ENCODE assay signal across 21 cellular contexts in genomic region chr1:228956864-228957263, GRCh38.
"Had no signal": no experiment of that assay in that cellular context is flagged by ENCODE, and none has a peak within 500 bp of the region (broad histone marks: within the 10 kb centered on the region; RNA-seq: fewer than 3 reads in every experiment).

No MANE protein-coding gene starts in this region.

- H3K4me3 ChIP-seq: gastrocnemius medialis, heart right ventricle, left lung, lung, psoas muscle, right lobe of liver, spleen, testis, tibial nerve had no signal

- H3K4me3 Mint-ChIP-seq: dendritic cell treated with granulocyte-macrophage colony-stimulating factor and Interleukin-4, amounts not matched to agents 40 ng/mL and 50 ng/mL, for 4 days; naive B cell; nephron; stimulated activated memory B cell treated with anti-CD40 and anti-IgM and Interleukin-4, amounts not matched to agents 10 μg/mL and 1 μg/mL and 100 μg/mL, for 72 hours; stimulated activated naive CD8-positive, alpha-beta T cell treated with anti-CD3 and anti-CD28 coated beads, Interleukin-15, Interleukin-2, amounts not matched to agents 100 ng/mL and 50 ng/mL, for 24 hours had no signal

- H3K9me3 Mint-ChIP-seq: dendritic cell treated with granulocyte-macrophage colony-stimulating factor and Interleukin-4, amounts not matched to agents 40 ng/mL and 50 ng/mL, for 4 days; naive B cell; stimulated activated memory B cell treated with anti-CD40 and anti-IgM and Interleukin-4, amounts not matched to agents 10 μg/mL and 1 μg/mL and 100 μg/mL, for 72 hours; stimulated activated naive CD8-positive, alpha-beta T cell treated with anti-CD3 and anti-CD28 coated beads, Interleukin-15, Interleukin-2, amounts not matched to agents 100 ng/mL and 50 ng/mL, for 24 hours had no signal

- H3K4me1 ChIP-seq: right lobe of liver, tibial nerve had no signal

- H3K4me1 Mint-ChIP-seq: naive B cell; stimulated activated memory B cell treated with anti-CD40 and anti-IgM and Interleukin-4, amounts not matched to agents 10 μg/mL and 1 μg/mL and 100 μg/mL, for 72 hours had no signal

- DNase-seq: cerebellar nuclear complex; erythroblast; heart right ventricle; left lung; mesenchymal stem cell; naive B cell; psoas muscle; retina; spleen; stimulated activated CD4-positive, alpha-beta T cell treated with anti-CD3 and anti-CD28 coated beads, Interleukin-15, amount 100 ng/mL, for 24 hours; stimulated activated CD4-positive, alpha-beta T cell treated with anti-CD3 and anti-CD28 coated beads, Interleukin-1b, Interleukin-23, amount 100 ng/mL, for 48 hours; stimulated activated CD4-positive, alpha-beta T cell treated with anti-CD3 and anti-CD28 coated beads, Interleukin-4, amount 100 ng/mL, for 24 hours; testis had no signal

- H3K27me3 ChIP-seq: gastrocnemius medialis, heart right ventricle, left lung, right lobe of liver, spleen, testis, tibial nerve had no signal

- H3K27ac Mint-ChIP-seq: dendritic cell treated with granulocyte-macrophage colony-stimulating factor and Interleukin-4, amounts not matched to agents 40 ng/mL and 50 ng/mL, for 4 days; nephron; stimulated activated memory B cell treated with anti-CD40 and anti-IgM and Interleukin-4, amounts not matched to agents 10 μg/mL and 1 μg/mL and 100 μg/mL, for 72 hours; stimulated activated naive CD8-positive, alpha-beta T cell treated with anti-CD3 and anti-CD28 coated beads, Interleukin-15, Interleukin-2, amounts not matched to agents 100 ng/mL and 50 ng/mL, for 24 hours had no signal

- ATAC-seq: heart right ventricle; left lung; right lobe of liver; stimulated activated memory B cell treated with anti-CD40 and anti-IgM and Interleukin-4, amounts not matched to agents 10 μg/mL and 1 μg/mL and 100 μg/mL, for 72 hours had no signal

- H3K27me3 Mint-ChIP-seq: dendritic cell treated with granulocyte-macrophage colony-stimulating factor and Interleukin-4, amounts not matched to agents 40 ng/mL and 50 ng/mL, for 4 days; naive B cell; stimulated activated memory B cell treated with anti-CD40 and anti-IgM and Interleukin-4, amounts not matched to agents 10 μg/mL and 1 μg/mL and 100 μg/mL, for 72 hours; stimulated activated naive CD8-positive, alpha-beta T cell treated with anti-CD3 and anti-CD28 coated beads, Interleukin-15, Interleukin-2, amounts not matched to agents 100 ng/mL and 50 ng/mL, for 24 hours had no signal

- H3K36me3 Mint-ChIP-seq: naive B cell; stimulated activated memory B cell treated with anti-CD40 and anti-IgM and Interleukin-4, amounts not matched to agents 10 μg/mL and 1 μg/mL and 100 μg/mL, for 72 hours had no signal

- H3K9me3 ChIP-seq: gastrocnemius medialis, left lung, psoas muscle, right lobe of liver, testis, tibial nerve had no signal

- H3K36me3 ChIP-seq: gastrocnemius medialis, heart right ventricle, left lung, right lobe of liver, spleen, tibial nerve had no signal

- H3K27ac ChIP-seq: heart right ventricle, left lung, right lobe of liver, spleen, testis, tibial nerve had no signal
